ENCODE assay signal across 9 cellular contexts in genomic region chr16:85309656-85310587, GRCh38.
DNase-seq lines count a peak whose midpoint lies in the region; FAIRE-seq and TF ChIP-seq lines count a peak whose summit lies in the region.
"Had no signal": no experiment of that assay in that cellular context is flagged by ENCODE, and none has a peak within 500 bp of the region (broad histone marks: within the 10 kb centered on the region; RNA-seq: fewer than 3 reads in every experiment).

No MANE protein-coding gene starts in this region.

- H3K4ac ChIP-seq in H1 (replicated peaks; ENCODE audit: insufficient read length, low read depth, low read length): peak overlapping the region; percentile 73

- H3K18ac ChIP-seq in H1 (ENCODE audit: extremely low read depth, low read length): peak overlapping the region; percentile 87

- H2BK12ac ChIP-seq in H1 (ENCODE audit: low read depth, low read length): peak overlapping the region; percentile 97; the same call in 1 of the 2 replicates

- peak overlapping the region; percentile 83; the same call in 1 of the 2 replicates for H2AK5ac ChIP-seq in H1 (ENCODE audit: low read depth, low read length)

- DNase-seq in DMS 273 (lab: John Stamatoyannopoulos, UW; ENCODE audit: unreplicated experiment): peak; percentile 79
- no peak for DNase-seq in DMS 273 treated with DMSO at 0.1 percent for 48 hours (lab: John Stamatoyannopoulos, UW)
- peak; percentile 89 for DNase-seq in OCI-LY7 (ENCODE audit: low spot score)
- DNase-seq in H1 (ENCODE audit: low read depth in 1 of 2, low spot score in 2 of 2): no peak
- DNase-seq in PC-9: no peak
- no peak for DNase-seq in A172 (ENCODE audit: low spot score)
- no peak for DNase-seq in LoVo (ENCODE audit: low spot score)

- H2BK15ac ChIP-seq in H1 (ENCODE audit: low read length): peak overlapping the region; percentile 88; the same call in 1 of the 2 replicates

- no peak overlapping the region; the same call in 1 of the 2 replicates for H4K8ac ChIP-seq in H1 (ENCODE audit: extremely low read depth, insufficient read depth, low read length)

- 62% methylated on average over 34 of the region's 37 CpGs; no CpG with 5 or more reads in 1 of the 2 experiments for WGBS in H1 (ENCODE audit: extremely low coverage in 1 of 2, insufficient coverage in 1 of 2, insufficient read length in 1 of 2, insufficient replicate concordance in 2 of 2, low coverage in 1 of 2, low lambda C conversion rate in 2 of 2, missing lambda C conversion rate in 1 of 2), 2 experiments

- no peak overlapping the region for H3K56ac ChIP-seq in H1 (replicated peaks; ENCODE audit: insufficient read length, low read depth, low read length)

- peak overlapping the region; percentile 86 for H2BK120ac ChIP-seq in H1 (replicated peaks; ENCODE audit: low read depth, low read length)

- peaks cover 99% of the 10 kb centered on the region for H3K4me1 ChIP-seq in OCI-LY7 (ENCODE audit: insufficient read depth, low read length, poor library complexity, severe bottlenecking)
- H3K4me1 ChIP-seq in H1 (replicated peaks in 1 of 4; ENCODE audit: control insufficient read depth in 3 of 4, insufficient read depth in 4 of 4, low read length in 3 of 4): peaks cover 7 to 48% (median 39%) of the 10 kb centered on the region in 4 experiments
- peaks cover 13% of the 10 kb centered on the region for H3K4me1 ChIP-seq in rectal smooth muscle tissue (ENCODE audit: control insufficient read depth, insufficient read depth, low read length)
- H3K4me1 ChIP-seq in PC-9 (replicated peaks; ENCODE audit: insufficient read depth): peaks cover 10% of the 10 kb centered on the region

- H3K79me2 ChIP-seq in OCI-LY7 (ENCODE audit: insufficient read depth, low read depth, low read length) (no peaks in the 10 kb centered on the region), H1 (ENCODE audit: control insufficient read depth in 1 of 2, insufficient read depth in 2 of 2, low read length in 2 of 2) (no peaks in the 10 kb centered on the region), PC-9 (ENCODE audit: low read depth) (no peaks in the 10 kb centered on the region)

- H3K4me3 ChIP-seq in OCI-LY7 (ENCODE audit: low read depth, low read length, poor library complexity, severe bottlenecking) (peak overlapping the region; percentile 54), H1 (ENCODE audit: extremely low read depth in 1 of 4, insufficient read depth in 2 of 4, low read depth in 3 of 4, low read length in 4 of 4) (peak overlapping the region in 2 of 4 experiments; percentile 14 to 28; a peak in 2 of 8 replicates), rectal smooth muscle tissue (ENCODE audit: low read length) (no peak overlapping the region), PC-9 (no peak overlapping the region)

- H3K27me3 ChIP-seq in H1 (replicated peaks in 1 of 4; ENCODE audit: control insufficient read depth in 3 of 4, extremely low read depth in 1 of 4, insufficient read depth in 3 of 4, low read length in 3 of 4) (0 out of 7 replicates have a peak, but pooled peaks cover 0 to 4% (median 0%) of the 10 kb centered on the region in 4 experiments), rectal smooth muscle tissue (ENCODE audit: control insufficient read depth, insufficient read depth, low read length) (no peaks in the 10 kb centered on the region), PC-9 (ENCODE audit: insufficient read depth, low read depth) (no peaks in the 10 kb centered on the region)

- H3K79me1 ChIP-seq in H1 (ENCODE audit: low read depth, low read length): peaks cover 3% of the 10 kb centered on the region

- peak overlapping the region; percentile 98 for H4K91ac ChIP-seq in H1 (replicated peaks; ENCODE audit: insufficient read length, low read length)

- BruUV-seq in OCI-LY7 (replicated peaks; lab: Mats Ljungman, UMichigan) (no TSS peak), PC-9 (replicated peaks; lab: Mats Ljungman, UMichigan) (no TSS peak)

- intact Hi-C loops in OCI-LY7 (cut with micrococcal nuclease; ENCODE audit: unreplicated experiment): loop anchor here (5.0 to 10.0 kb wide), 4 partner anchors 137 to 803 kb away; partner anchors contain the start of gene C16orf74
- intact Hi-C loops in PC-9 (cut with micrococcal nuclease; ENCODE audit: unreplicated experiment): loop anchor here (10.0 kb wide), 1 partner anchor 85 kb away; no protein-coding TSS in a partner anchor

- H2BK5ac ChIP-seq in H1 (ENCODE audit: low read depth, low read length): peak overlapping the region; percentile 97; the same call in 1 of the 2 replicates

- no peak for TF ChIP-seq POLR2A in H1 (IDR thresholded peaks at IDR 0.05; ENCODE audit: control extremely low read depth in 1 of 2, low read depth in 2 of 2, low read length in 2 of 2)

- H3K23me2 ChIP-seq in H1 (ENCODE audit: low read depth, low read length): 0 out of 2 replicates have a peak, but pooled peaks cover 2% of the 10 kb centered on the region

- CTCF ChIA-PET in OCI-LY7 (lab: Charles Lee; ENCODE audit: unreplicated experiment) (interaction anchor here (0.7 kb wide), 1 partner anchor 11 kb away, joined by 4 read pairs; no protein-coding TSS in a partner anchor), H1 (lab: Charles Lee; ENCODE audit: partially characterized antibody) (interaction anchor here (0.7 to 10.6 kb wide), 12 partner anchors 13 to 84 kb away, joined by 3 to 69 read pairs (median 4); no protein-coding TSS in a partner anchor), PC-9 (lab: Charles Lee) (no interaction called here)

- POLR2A ChIA-PET in OCI-LY7 (lab: Charles Lee) (interaction anchor here (0.7 to 1.9 kb wide), 4 partner anchors 17 to 668 kb away, joined by 3 to 6 read pairs (median 3); no protein-coding TSS in a partner anchor), H1 (lab: Charles Lee; ENCODE audit: partially characterized antibody) (interaction anchor here (0.7 to 1.0 kb wide), 2 partner anchors 9 to 321 kb away, joined by 3 to 4 read pairs; no protein-coding TSS in a partner anchor), PC-9 (lab: Charles Lee; ENCODE audit: unreplicated experiment) (no interaction called here)

- H2AFZ ChIP-seq in OCI-LY7 (ENCODE audit: low read length) (peak overlapping the region; percentile 34; the same call in 1 of the 2 replicates), H1 (ENCODE audit: low read length) (no peak overlapping the region), PC-9 (no peak overlapping the region)

- H3K36me3 ChIP-seq in OCI-LY7 (ENCODE audit: insufficient read depth, low read length): no peaks in the 10 kb centered on the region
- H3K36me3 ChIP-seq in H1 (ENCODE audit: control insufficient read depth in 2 of 4, insufficient read depth in 4 of 4, low read length in 3 of 4): no peaks in the 10 kb centered on the region
- H3K36me3 ChIP-seq in rectal smooth muscle tissue (ENCODE audit: control insufficient read depth, insufficient read depth, low read length): no peaks in the 10 kb centered on the region
- H3K36me3 ChIP-seq in PC-9 (ENCODE audit: low read depth): no peaks in the 10 kb centered on the region

- no peak overlapping the region; a peak in 1 of 7 replicates for H3K9ac ChIP-seq in H1 (replicated peaks in 1 of 4; ENCODE audit: extremely low read depth in 1 of 4, low read depth in 3 of 4, low read length in 3 of 4)
- H3K9ac ChIP-seq in rectal smooth muscle tissue (ENCODE audit: low read length): no peak overlapping the region

- FAIRE-seq in H1 (lab: Jason Lieb, UNC): no peak

- no peaks in the 10 kb centered on the region for H3K9me3 ChIP-seq in OCI-LY7 (ENCODE audit: low read length)
- no peaks in the 10 kb centered on the region; a peak in 1 of 4 replicates for H3K9me3 ChIP-seq in H1 (ENCODE audit: insufficient read depth in 2 of 2, low read depth in 1 of 2, low read length in 1 of 2)
- no peaks in the 10 kb centered on the region for H3K9me3 ChIP-seq in PC-9 (ENCODE audit: insufficient read depth, low read depth)

- TF ChIP-seq EP300 in H1 (IDR thresholded peaks at IDR 0.05; ENCODE audit: borderline replicate concordance in 1 of 2, low read depth in 2 of 2, low read length in 2 of 2): peak in 1 of 2 experiments; percentile 92; a peak in 1 of 3 replicates

- no peak for TF ChIP-seq RAD21 in H1 (IDR thresholded peaks at IDR 0.05 in 1 of 2, conservative IDR thresholded peaks at IDR 0.05 in 1 of 2; ENCODE audit: low read depth in 2 of 2, low read length in 2 of 2)

- H3K27ac ChIP-seq in OCI-LY7 (ENCODE audit: low read depth, low read length, poor library complexity, severe bottlenecking): peak overlapping the region; percentile 96
- H3K27ac ChIP-seq in H1 (ENCODE audit: low read depth, low read length): no peak overlapping the region
- H3K27ac ChIP-seq in rectal smooth muscle tissue (ENCODE audit: low read depth, low read length): peak overlapping the region; percentile 37
- no peak overlapping the region for H3K27ac ChIP-seq in PC-9
- H3K27ac ChIP-seq: 22Rv1 had no signal

- H2BK20ac ChIP-seq in H1 (ENCODE audit: low read length): peak overlapping the region; percentile 90; the same call in 1 of the 2 replicates

- H3K4me2 ChIP-seq in OCI-LY7 (ENCODE audit: low read length) (peak overlapping the region; percentile 89), H1 (ENCODE audit: insufficient read depth in 1 of 2, low read depth in 2 of 2, low read length in 2 of 2) (peak overlapping the region; percentile 65 to 72), PC-9 (no peak overlapping the region)

- peaks cover 14% of the 10 kb centered on the region; the same call in 1 of the 2 replicates for H3F3A ChIP-seq in PC-9 (ENCODE audit: insufficient read depth, low read depth)

- no peak overlapping the region for H4K5ac ChIP-seq in H1 (ENCODE audit: insufficient read length, low read depth, low read length)

- peak; percentile 57 for TF ChIP-seq CTCF in OCI-LY7 (conservative IDR thresholded peaks at IDR 0.05; ENCODE audit: low read length)
- no peak for TF ChIP-seq CTCF in H1 (IDR thresholded peaks at IDR 0.05; ENCODE audit: control extremely low read depth in 1 of 3, insufficient read depth in 1 of 3, low read depth in 1 of 3, low read length in 3 of 3)
- TF ChIP-seq CTCF in PC-9 (conservative IDR thresholded peaks at IDR 0.05): no peak

- H3K23ac ChIP-seq in H1 (ENCODE audit: insufficient read length): no peak overlapping the region

- H3K9me2 ChIP-seq in OCI-LY7 (ENCODE audit: insufficient read depth, low read length) (no peaks in the 10 kb centered on the region), PC-9 (ENCODE audit: insufficient read depth) (no peaks in the 10 kb centered on the region)

- H4K20me1 ChIP-seq in OCI-LY7 (ENCODE audit: insufficient read depth, low read length) (no peaks in the 10 kb centered on the region), H1 (replicated peaks in 1 of 2; ENCODE audit: control insufficient read depth in 1 of 2, insufficient read depth in 2 of 2, low read length in 2 of 2) (peaks cover 0 to 1% of the 10 kb centered on the region in 2 experiments), PC-9 (ENCODE audit: insufficient read depth) (no peaks in the 10 kb centered on the region; the same call in 1 of the 2 replicates)

- H3K14ac ChIP-seq in H1 (ENCODE audit: insufficient read length): no peak overlapping the region

TF ChIP-seq in H1, 55 proteins besides CTCF, POLR2A, EP300 and RAD21 (continues in another document):
- TF ChIP-seq RBBP5 (IDR thresholded peaks at IDR 0.05; ENCODE audit: borderline replicate concordance, low read depth, low read length): no peak
- TF ChIP-seq CEBPB (IDR thresholded peaks at IDR 0.05; ENCODE audit: low read depth, low read length): no peak
- no peak for TF ChIP-seq TCF12 (IDR thresholded peaks at IDR 0.05; ENCODE audit: low read depth, low read length)
- no peak for TF ChIP-seq SIRT6 (IDR thresholded peaks at IDR 0.05; ENCODE audit: low read length)
- TF ChIP-seq KDM1A (IDR thresholded peaks at IDR 0.05; ENCODE audit: borderline replicate concordance, low read length): no peak

Comparison
In these comparisons a context has a peak if more than half of its experiments do, and no peak if none do; other contexts are left out.
1. DNase-seq: peak in DMS 273 (single experiment) and OCI-LY7 (single experiment); none in DMS 273 treated with DMSO at 0.1 percent for 48 hours (single experiment), H1 (0 of 2), PC-9 (0 of 2), A172 (single experiment) and LoVo (single experiment).
2. H3K27ac ChIP-seq: peak in OCI-LY7 (single experiment) and rectal smooth muscle tissue (single experiment); none in H1 (single experiment) and PC-9 (single experiment).